8 cellular contexts compared by ENCODE assay signal in the genomic region with DNA sequence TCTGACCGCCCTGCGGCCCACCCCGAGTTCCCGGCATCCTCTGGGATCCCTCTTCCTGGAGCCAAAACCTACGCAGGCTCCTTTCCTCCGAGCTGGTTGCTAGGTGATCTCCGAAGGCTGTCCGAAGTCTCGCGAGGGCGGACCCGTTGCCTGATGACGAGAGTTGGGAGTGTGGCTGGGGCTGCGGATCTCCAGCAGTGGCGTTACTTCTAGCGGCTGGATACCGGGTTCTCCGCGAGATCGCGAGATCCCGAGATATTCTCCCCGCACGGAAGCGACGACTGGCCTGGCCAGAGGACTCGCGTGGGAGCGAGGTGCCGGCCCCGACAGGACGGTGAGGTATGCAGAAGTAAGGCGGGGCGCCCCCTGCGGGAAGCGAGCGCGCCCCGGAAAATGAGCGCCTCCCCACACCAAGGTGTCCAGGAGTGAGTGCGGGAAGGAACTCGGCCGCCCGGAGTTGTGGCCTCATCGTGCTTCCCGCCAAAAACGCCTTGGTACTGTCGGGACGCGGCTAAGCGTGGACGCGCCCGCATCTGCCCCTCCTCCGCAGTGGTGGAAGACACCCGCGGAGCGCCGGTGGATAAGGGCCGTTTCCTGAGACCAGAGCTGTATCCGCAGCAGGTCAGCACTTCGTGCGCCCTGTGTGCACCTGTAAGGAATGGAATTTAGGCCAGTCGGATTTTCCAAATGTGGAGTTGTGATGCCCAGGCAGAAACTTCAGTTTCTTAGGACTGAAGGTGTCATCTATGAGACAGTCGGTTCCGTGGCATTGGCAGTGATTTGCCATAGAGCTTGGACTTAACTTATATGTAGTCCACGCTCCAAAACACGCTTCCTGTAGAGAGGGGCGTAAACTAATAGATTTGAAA. TPM values are rescaled to one million over a fixed set of nuclear protein-coding genes. Genes with fewer than 3 reads are reported as not detected.
DNase-seq lines count a peak whose midpoint lies in the region; ATAC-seq and TF ChIP-seq lines count a peak whose summit lies in the region.

A gene (plus strand): TSS at position 146 of the 869 bp plus-strand sequence. CDS start 1,426 bp downstream, outside the sequence.

- DNase-seq in AG08395 (ENCODE audit: low spot score) (peak; percentile 97), NCI-H2196 treated with DMSO at 0.1 percent for 48 hours (lab: John Stamatoyannopoulos, UW; ENCODE audit: unreplicated experiment) (peak; percentile 97), WTC11 (ENCODE audit: low spot score) (peak; percentile 96), caudate nucleus (lab: John Stamatoyannopoulos, UW) (peak; percentile 52 to 98 (median 88)), iris pigment epithelial cell (ENCODE audit: low read depth) (peak; percentile 94)
- peak; percentile 78 to 92 for DNase-seq in stimulated activated CD4-positive, alpha-beta T cell treated with anti-CD3 and anti-CD28 coated beads, Interleukin-12 subunit alpha, Interleukin-12 subunit beta, amount 100 ng/mL, for 24 hours (ENCODE audit: low read depth in 2 of 2)

- H3K4me1 Mint-ChIP-seq in WTC11, result peaks cover 12% of the 10 kb centered on the region

- H3K27ac Mint-ChIP-seq in WTC11, result peak within 1 kb of the TSS; percentile 91

- 0 out of 2 replicates have a peak, but pooled peaks have one; percentile 17 for TF ChIP-seq CTCF in WTC11 (IDR thresholded peaks at IDR 0.05)

- peak within 1 kb of the TSS; percentile 91 for H3K4me3 Mint-ChIP-seq in WTC11

- no peaks in the 10 kb centered on the region; the same call in 1 of the 2 replicates for H3K27me3 Mint-ChIP-seq in WTC11 (ENCODE audit: low read depth)

- ATAC-seq in GM18873 (IDR thresholded peaks at IDR 0.05; ENCODE audit: low FRiP score, unreplicated experiment) (peak; percentile 85), HG03139 (IDR thresholded peaks at IDR 0.05; ENCODE audit: unreplicated experiment) (peak; percentile 88), WTC11 (peak; percentile 99)

- POLR2A ChIA-PET in WTC11 (lab: Charles Lee), result interaction anchor here (0.5 to 1.4 kb wide), 3 partner anchors 14 to 1620 kb away, joined by 3 to 4 read pairs (median 3); no protein-coding TSS in a partner anchor

- peak within 1 kb of the TSS; percentile 94 for H3K27ac ChIP-seq in caudate nucleus (ENCODE audit: low read depth, low read length)

- CTCF ChIA-PET in WTC11 (lab: Charles Lee), result interaction anchor here (0.6 to 2.4 kb wide), 35 partner anchors 9 to 553 kb away, joined by 3 to 11 read pairs (median 4); a partner anchor contains a TSS

- no peaks in the 10 kb centered on the region; the same call in 1 of the 2 replicates for H3K36me3 Mint-ChIP-seq in WTC11

- no peaks in the 10 kb centered on the region for H3K9me3 Mint-ChIP-seq in WTC11

TF ChIP-seq in WTC11, 78 proteins besides CTCF, POLR2A, EP300 and RAD21 (continues in another document):
- TF ChIP-seq, protein P1, sequence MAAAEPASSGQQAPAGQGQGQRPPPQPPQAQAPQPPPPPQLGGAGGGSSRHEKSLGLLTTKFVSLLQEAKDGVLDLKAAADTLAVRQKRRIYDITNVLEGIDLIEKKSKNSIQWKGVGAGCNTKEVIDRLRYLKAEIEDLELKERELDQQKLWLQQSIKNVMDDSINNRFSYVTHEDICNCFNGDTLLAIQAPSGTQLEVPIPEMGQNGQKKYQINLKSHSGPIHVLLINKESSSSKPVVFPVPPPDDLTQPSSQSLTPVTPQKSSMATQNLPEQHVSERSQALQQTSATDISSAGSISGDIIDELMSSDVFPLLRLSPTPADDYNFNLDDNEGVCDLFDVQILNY (CRISPR knock-in tag; IDR thresholded peaks at IDR 0.05), result peak; percentile 85
- TF ChIP-seq CBFB (CRISPR knock-in tag; IDR thresholded peaks at IDR 0.05; ENCODE audit: low read depth), result no peak
- TF ChIP-seq, protein P2, sequence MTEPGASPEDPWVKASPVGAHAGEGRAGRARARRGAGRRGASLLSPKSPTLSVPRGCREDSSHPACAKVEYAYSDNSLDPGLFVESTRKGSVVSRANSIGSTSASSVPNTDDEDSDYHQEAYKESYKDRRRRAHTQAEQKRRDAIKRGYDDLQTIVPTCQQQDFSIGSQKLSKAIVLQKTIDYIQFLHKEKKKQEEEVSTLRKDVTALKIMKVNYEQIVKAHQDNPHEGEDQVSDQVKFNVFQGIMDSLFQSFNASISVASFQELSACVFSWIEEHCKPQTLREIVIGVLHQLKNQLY (CRISPR knock-in tag; IDR thresholded peaks at IDR 0.05), result peak; percentile 29; the same call in 1 of the 2 replicates
- no peak for TF ChIP-seq ZNF396 (CRISPR knock-in tag; IDR thresholded peaks at IDR 0.05; ENCODE audit: borderline replicate concordance)
- TF ChIP-seq, protein P3, sequence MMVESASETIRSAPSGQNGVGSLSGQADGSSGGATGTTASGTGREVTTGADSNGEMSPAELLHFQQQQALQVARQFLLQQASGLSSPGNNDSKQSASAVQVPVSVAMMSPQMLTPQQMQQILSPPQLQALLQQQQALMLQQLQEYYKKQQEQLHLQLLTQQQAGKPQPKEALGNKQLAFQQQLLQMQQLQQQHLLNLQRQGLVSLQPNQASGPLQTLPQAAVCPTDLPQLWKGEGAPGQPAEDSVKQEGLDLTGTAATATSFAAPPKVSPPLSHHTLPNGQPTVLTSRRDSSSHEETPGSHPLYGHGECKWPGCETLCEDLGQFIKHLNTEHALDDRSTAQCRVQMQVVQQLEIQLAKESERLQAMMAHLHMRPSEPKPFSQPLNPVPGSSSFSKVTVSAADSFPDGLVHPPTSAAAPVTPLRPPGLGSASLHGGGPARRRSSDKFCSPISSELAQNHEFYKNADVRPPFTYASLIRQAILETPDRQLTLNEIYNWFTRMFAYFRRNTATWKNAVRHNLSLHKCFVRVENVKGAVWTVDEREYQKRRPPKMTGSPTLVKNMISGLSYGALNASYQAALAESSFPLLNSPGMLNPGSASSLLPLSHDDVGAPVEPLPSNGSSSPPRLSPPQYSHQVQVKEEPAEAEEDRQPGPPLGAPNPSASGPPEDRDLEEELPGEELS (CRISPR knock-in tag; IDR thresholded peaks at IDR 0.05), result peak; percentile 63; the same call in 1 of the 2 replicates
- TF ChIP-seq PRRX2 (CRISPR knock-in tag; IDR thresholded peaks at IDR 0.05), result no peak
- TF ChIP-seq, protein P4, sequence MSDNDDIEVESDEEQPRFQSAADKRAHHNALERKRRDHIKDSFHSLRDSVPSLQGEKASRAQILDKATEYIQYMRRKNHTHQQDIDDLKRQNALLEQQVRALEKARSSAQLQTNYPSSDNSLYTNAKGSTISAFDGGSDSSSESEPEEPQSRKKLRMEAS (CRISPR knock-in tag; IDR thresholded peaks at IDR 0.05), result peak; percentile 94
- TF ChIP-seq SMAD3 (CRISPR knock-in tag; IDR thresholded peaks at IDR 0.05; ENCODE audit: borderline replicate concordance), result peak; percentile 85
- TF ChIP-seq GRHL2 (CRISPR knock-in tag; IDR thresholded peaks at IDR 0.05; ENCODE audit: insufficient replicate concordance, severe bottlenecking), result no peak
- TF ChIP-seq, protein P5, sequence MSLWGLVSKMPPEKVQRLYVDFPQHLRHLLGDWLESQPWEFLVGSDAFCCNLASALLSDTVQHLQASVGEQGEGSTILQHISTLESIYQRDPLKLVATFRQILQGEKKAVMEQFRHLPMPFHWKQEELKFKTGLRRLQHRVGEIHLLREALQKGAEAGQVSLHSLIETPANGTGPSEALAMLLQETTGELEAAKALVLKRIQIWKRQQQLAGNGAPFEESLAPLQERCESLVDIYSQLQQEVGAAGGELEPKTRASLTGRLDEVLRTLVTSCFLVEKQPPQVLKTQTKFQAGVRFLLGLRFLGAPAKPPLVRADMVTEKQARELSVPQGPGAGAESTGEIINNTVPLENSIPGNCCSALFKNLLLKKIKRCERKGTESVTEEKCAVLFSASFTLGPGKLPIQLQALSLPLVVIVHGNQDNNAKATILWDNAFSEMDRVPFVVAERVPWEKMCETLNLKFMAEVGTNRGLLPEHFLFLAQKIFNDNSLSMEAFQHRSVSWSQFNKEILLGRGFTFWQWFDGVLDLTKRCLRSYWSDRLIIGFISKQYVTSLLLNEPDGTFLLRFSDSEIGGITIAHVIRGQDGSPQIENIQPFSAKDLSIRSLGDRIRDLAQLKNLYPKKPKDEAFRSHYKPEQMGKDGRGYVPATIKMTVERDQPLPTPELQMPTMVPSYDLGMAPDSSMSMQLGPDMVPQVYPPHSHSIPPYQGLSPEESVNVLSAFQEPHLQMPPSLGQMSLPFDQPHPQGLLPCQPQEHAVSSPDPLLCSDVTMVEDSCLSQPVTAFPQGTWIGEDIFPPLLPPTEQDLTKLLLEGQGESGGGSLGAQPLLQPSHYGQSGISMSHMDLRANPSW (CRISPR knock-in tag; conservative IDR thresholded peaks at IDR 0.05; ENCODE audit: low read depth), result no peak
- TF ChIP-seq TCF7 (CRISPR knock-in tag; IDR thresholded peaks at IDR 0.05; ENCODE audit: low read depth), result no peak
- TF ChIP-seq, protein P6, sequence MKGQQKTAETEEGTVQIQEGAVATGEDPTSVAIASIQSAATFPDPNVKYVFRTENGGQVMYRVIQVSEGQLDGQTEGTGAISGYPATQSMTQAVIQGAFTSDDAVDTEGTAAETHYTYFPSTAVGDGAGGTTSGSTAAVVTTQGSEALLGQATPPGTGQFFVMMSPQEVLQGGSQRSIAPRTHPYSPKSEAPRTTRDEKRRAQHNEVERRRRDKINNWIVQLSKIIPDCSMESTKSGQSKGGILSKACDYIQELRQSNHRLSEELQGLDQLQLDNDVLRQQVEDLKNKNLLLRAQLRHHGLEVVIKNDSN (CRISPR knock-in tag; IDR thresholded peaks at IDR 0.05), result 0 out of 2 replicates have a peak, but pooled peaks have one; percentile 44

RNA-seq across cellular contexts. Expression of the gene that starts here (rescaled TPM):
- total RNA-seq in WTC11 (2021), result 1.6 to 2.1 TPM (median 2.0 TPM) in 3 replicates

Comparison
In these comparisons a context has a peak if more than half of its experiments do, and no peak if none do; other contexts are left out.
1. Peak in every context shown above with its lines: DNase-seq, ATAC-seq and H3K27ac ChIP-seq.